16 cellular contexts compared by ENCODE assay signal in genomic region chr2:66582364-66582974, GRCh38.
DNase-seq lines count a peak whose midpoint lies in the region; ATAC-seq and TF ChIP-seq lines count a peak whose summit lies in the region.
"Had no signal": no experiment of that assay in that cellular context is flagged by ENCODE, and none has a peak within 500 bp of the region (broad histone marks: within the 10 kb centered on the region; RNA-seq: fewer than 3 reads in every experiment).

No MANE protein-coding gene starts in this region.

- DNase-seq in Peyer's patch (no peak), BE2C (no peak), GM19240 (ENCODE audit: insufficient read length, low spot score) (no peak)
- DNase-seq: activated CD8-positive, alpha-beta T cell treated with anti-CD3 and anti-CD28 coated beads for 36 hours; activated effector memory CD4-positive, alpha-beta T cell treated with Interleukin-2 at 50 U/mL for 16 hours; Caco-2; HCEC 1CT; NCI-H2081; NCI-H748 treated with DMSO at 0.1 percent for 48 hours; Right ventricle myocardium superior; stimulated activated CD4-positive, alpha-beta T cell treated with anti-CD3 and anti-CD28 coated beads, Interleukin-1b, Interleukin-23, amount 100 ng/mL, for 48 hours had no signal

- peak overlapping the region; percentile 52 to 85 (median 68) for H3K27ac ChIP-seq in Peyer's patch
- H3K27ac ChIP-seq in esophagus (ENCODE audit: low read depth in 2 of 2, low read length in 1 of 2), result peak overlapping the region; percentile 80 to 90
- peak overlapping the region; percentile 93 for H3K27ac ChIP-seq in muscle layer of duodenum (ENCODE audit: low read length)
- H3K27ac ChIP-seq in urinary bladder (ENCODE audit: low read depth), result peak overlapping the region; percentile 93
- H3K27ac ChIP-seq: HL-60 had no signal

- H3K4me3 ChIP-seq in Peyer's patch (peak overlapping the region in 2 of 4 donors; percentile 13 to 39), esophagus (ENCODE audit: low read depth in 1 of 2, low read length in 2 of 2) (peak overlapping the region in 1 of 2 donors; percentile 44), muscle layer of duodenum (ENCODE audit: low read depth in 1 of 2, low read length in 2 of 2) (peak overlapping the region; percentile 49 to 63), urinary bladder (ENCODE audit: low read depth, low read length) (peak overlapping the region; percentile 36), BE2C (ENCODE audit: low read depth, low read length) (no peak overlapping the region)

- no peaks in the 10 kb centered on the region for H3K9me3 ChIP-seq in Peyer's patch
- peaks cover 0 to 4% of the 10 kb centered on the region in 2 donors for H3K9me3 ChIP-seq in esophagus (ENCODE audit: control insufficient read depth in 2 of 2, insufficient read depth in 1 of 2, low read depth in 1 of 2, low read length in 1 of 2)
- no peaks in the 10 kb centered on the region for H3K9me3 ChIP-seq in muscle layer of duodenum (ENCODE audit: control insufficient read depth in 1 of 2, low read length in 2 of 2)
- H3K9me3 ChIP-seq in BE2C, result no peaks in the 10 kb centered on the region
- H3K9me3 ChIP-seq: Caco-2 had no signal

- H3K4me1 ChIP-seq in Peyer's patch (peaks cover 0 to 1% (median 0%) of the 10 kb centered on the region in 4 donors), esophagus (ENCODE audit: control insufficient read depth in 2 of 2, insufficient read depth in 2 of 2, low read length in 1 of 2) (peaks cover 0 to 3% of the 10 kb centered on the region in 2 donors), muscle layer of duodenum (ENCODE audit: control insufficient read depth in 1 of 2, insufficient read depth in 2 of 2, low read length in 2 of 2) (no peaks in the 10 kb centered on the region), urinary bladder (ENCODE audit: insufficient read depth) (no peaks in the 10 kb centered on the region), BE2C (no peaks in the 10 kb centered on the region)

- TF ChIP-seq CTCF in Peyer's patch (IDR thresholded peaks at IDR 0.05), result no peak
- no peak for TF ChIP-seq CTCF in BE2C (IDR thresholded peaks at IDR 0.05; ENCODE audit: low read depth, low read length)

- no peaks in the 10 kb centered on the region for H3K36me3 ChIP-seq in Peyer's patch
- no peaks in the 10 kb centered on the region for H3K36me3 ChIP-seq in esophagus (ENCODE audit: control insufficient read depth in 2 of 2, insufficient read depth in 2 of 2, low read length in 1 of 2)
- H3K36me3 ChIP-seq in muscle layer of duodenum (ENCODE audit: control insufficient read depth in 1 of 2, insufficient read depth in 2 of 2, low read length in 2 of 2), result no peaks in the 10 kb centered on the region
- H3K36me3 ChIP-seq in urinary bladder (ENCODE audit: insufficient read depth), result no peaks in the 10 kb centered on the region
- H3K36me3 ChIP-seq in BE2C, result no peaks in the 10 kb centered on the region

- peaks cover 0 to 9% of the 10 kb centered on the region in 2 donors for H3K27me3 ChIP-seq in Peyer's patch
- peaks cover 0 to 4% of the 10 kb centered on the region in 2 donors for H3K27me3 ChIP-seq in esophagus (ENCODE audit: control insufficient read depth in 1 of 2, insufficient read depth in 2 of 2, low read length in 2 of 2)
- H3K27me3 ChIP-seq in muscle layer of duodenum (ENCODE audit: low read depth, low read length), result peaks cover 47% of the 10 kb centered on the region
- H3K27me3 ChIP-seq in BE2C, result no peaks in the 10 kb centered on the region

- 39 to 54% methylated on average over 19 of the region's 19 CpGs for WGBS in esophagus, 2 donors
- whole genome bisulfite sequencing in urinary bladder, result 12% methylated on average over 19 of the region's 19 CpGs

- no peak for ATAC-seq in GM19455 (IDR thresholded peaks at IDR 0.05; ENCODE audit: unreplicated experiment)
- ATAC-seq: activated CD8-positive, alpha-beta T cell treated with anti-CD3 and anti-CD28 coated beads for 36 hours had no signal

- no peak for TF ChIP-seq POLR2A in Peyer's patch (IDR thresholded peaks at IDR 0.05)
